20 cellular contexts compared by ENCODE assay signal in genomic region chr14:91125801-91126200, GRCh38. TPM values are rescaled to one million over a fixed set of nuclear protein-coding genes. Genes with fewer than 3 reads are reported as not detected.
DNase-seq lines count a peak whose midpoint lies in the region; ATAC-seq, FAIRE-seq and TF ChIP-seq lines count a peak whose summit lies in the region.
"Had no signal": no experiment of that assay in that cellular context is flagged by ENCODE, and none has a peak within 500 bp of the region (broad histone marks: within the 10 kb centered on the region; RNA-seq: fewer than 3 reads in every experiment).

No MANE protein-coding gene starts in this region.

- H3K4me1 ChIP-seq in A549 = no peaks in the 10 kb centered on the region
- H3K4me1 ChIP-seq in psoas muscle = peaks cover 72% of the 10 kb centered on the region
- H3K4me1 ChIP-seq: ascending aorta had no signal

- WGBS in A549 (ENCODE audit: missing lambda C conversion rate) = 68% methylated on average over 4 of the region's 4 CpGs
- 57 to 70% (median 64%) methylated on average over 4 of the region's 4 CpGs for WGBS in psoas muscle, 3 donors

- H3K27ac ChIP-seq in A549 (no peak overlapping the region), psoas muscle (peak overlapping the region; percentile 90), WERI-Rb-1 (no peak overlapping the region)
- H3K27ac ChIP-seq: ascending aorta had no signal

- no peak for TF ChIP-seq POLR2A in A549 (IDR thresholded peaks at IDR 0.05; ENCODE audit: low read length)

- intact Hi-C loops in psoas muscle (cut with DNase I) = loop anchor here in 1 of 2 donors (5.0 kb wide), 1 partner anchor 42 kb away; no protein-coding TSS in a partner anchor

- H3K36me3 Mint-ChIP-seq in WTC11 = peaks cover 19% of the 10 kb centered on the region

- CTCF ChIA-PET in A549 (lab: Yijun Ruan, JAX) = no interaction called here
- CTCF ChIA-PET in WTC11 (lab: Charles Lee) = interaction anchor here (1.0 to 1.4 kb wide), 2 partner anchors 12 to 223 kb away, joined by 3 read pairs; no protein-coding TSS in a partner anchor

- H3K4me3 ChIP-seq in A549 (no peak overlapping the region), psoas muscle (no peak overlapping the region), WERI-Rb-1 (ENCODE audit: low read depth, low read length) (no peak overlapping the region)
- H3K4me3 ChIP-seq: ascending aorta had no signal

- H3K4me2 ChIP-seq in A549 = no peak overlapping the region

- DNase-seq in A549 (ENCODE audit: low read depth in 1 of 2, low spot score in 1 of 2) (no peak), WTC11 (ENCODE audit: low spot score) (no peak), globus pallidus (ENCODE audit: low spot score) (peak; percentile 21), psoas muscle (no peak), WERI-Rb-1 (no peak), iPS-NIHi11 (ENCODE audit: low spot score) (no peak)
- DNase-seq in activated CD8-positive, alpha-beta memory T cell treated with anti-CD3 and anti-CD28 coated beads, Interleukin-2, amount 50 U/mL, for 48 hours = no peak
- DNase-seq: ACHN; activated CD8-positive, alpha-beta memory T cell treated with anti-CD3 and anti-CD28 coated beads for 24 hours; activated gamma-delta T cell; Calu3; dermis blood vessel endothelial cell; GDM1; hippocampal formation; IMR-90; NCI-H2029 treated with DMSO at 0.1 percent for 48 hours; NCI-H526 had no signal

- H3K4me1 Mint-ChIP-seq in WTC11 = peaks cover 12% of the 10 kb centered on the region

- no peak for FAIRE-seq in A549 (lab: Jason Lieb, UNC)

- POLR2A ChIA-PET in A549 (lab: Yijun Ruan, JAX) = no interaction called here
- POLR2A ChIA-PET in WTC11 (lab: Charles Lee) = no interaction called here

- no peak overlapping the region; the same call in 1 of the 2 replicates for H3K27ac Mint-ChIP-seq in WTC11

- no peak for TF ChIP-seq EP300 in A549 (IDR thresholded peaks at IDR 0.05)

- no peak for TF ChIP-seq RAD21 in A549 (conservative IDR thresholded peaks at IDR 0.05 in 1 of 2, IDR thresholded peaks at IDR 0.05 in 1 of 2)

- TF ChIP-seq CTCF in A549 (IDR thresholded peaks at IDR 0.05) = no peak
- no peak for TF ChIP-seq CTCF in WTC11 (IDR thresholded peaks at IDR 0.05)
- no peak for TF ChIP-seq CTCF in psoas muscle (IDR thresholded peaks at IDR 0.05)
- TF ChIP-seq CTCF in WERI-Rb-1 (IDR thresholded peaks at IDR 0.05; ENCODE audit: low read depth, low read length) = no peak

- H3K9me3 ChIP-seq in A549 (peaks cover 9% of the 10 kb centered on the region; the same call in 2 of the 3 replicates), psoas muscle (no peaks in the 10 kb centered on the region), WERI-Rb-1 (ENCODE audit: severe bottlenecking) (no peaks in the 10 kb centered on the region)
- H3K9me3 ChIP-seq: ascending aorta had no signal

- H3K27me3 Mint-ChIP-seq in WTC11 (ENCODE audit: low read depth) = no peaks in the 10 kb centered on the region

- peaks cover 3 to 23% of the 10 kb centered on the region in 2 donors for H3K36me3 ChIP-seq in psoas muscle (ENCODE audit: insufficient read depth in 1 of 2, low read depth in 1 of 2)
- no peaks in the 10 kb centered on the region for H3K36me3 ChIP-seq in WERI-Rb-1
- H3K36me3 ChIP-seq: ascending aorta had no signal

- ATAC-seq in A549 = no peak
- no peak for ATAC-seq in WTC11
- ATAC-seq in psoas muscle = peak in 1 of 4 donors; percentile 2
- no peak for ATAC-seq in GM21390 (IDR thresholded peaks at IDR 0.05; ENCODE audit: unreplicated experiment)
- ATAC-seq: Panc1 had no signal

- H3K9me3 Mint-ChIP-seq in WTC11 = no peaks in the 10 kb centered on the region

- no peak overlapping the region for H3K4me3 Mint-ChIP-seq in WTC11

- no peaks in the 10 kb centered on the region for H3K27me3 ChIP-seq in psoas muscle (ENCODE audit: insufficient read depth in 3 of 3, low read length in 2 of 3)
- H3K27me3 ChIP-seq in WERI-Rb-1 (ENCODE audit: insufficient read depth, low read depth, severe bottlenecking) = no peaks in the 10 kb centered on the region
- H3K27me3 ChIP-seq: ascending aorta had no signal

TF ChIP-seq in A549, 52 proteins besides CTCF, POLR2A, EP300 and RAD21:
- TF ChIP-seq USF2 (IDR thresholded peaks at IDR 0.05) (peak; percentile 26; the same call in 1 of the 2 replicates), KDM1A (IDR thresholded peaks at IDR 0.05; ENCODE audit: low read depth) (no peak), TFCP2L1 (CRISPR knock-in tag; IDR thresholded peaks at IDR 0.05) (no peak)

TF ChIP-seq in WTC11, 78 proteins besides CTCF, POLR2A, EP300 and RAD21:
- TF ChIP-seq USF1 (CRISPR knock-in tag; IDR thresholded peaks at IDR 0.05) = peak; percentile 20; the same call in 1 of the 2 replicates
- TF ChIP-seq TEAD1 (CRISPR knock-in tag; IDR thresholded peaks at IDR 0.05) = no peak

RNA-seq across cellular contexts. Expression of gene DGLUCY, which starts 11.9 kb away (rescaled TPM):
- 14.4 and 17.9 TPM in 2 replicates for polyA plus RNA-seq in A549 (2011; rRNA removed)
- 13.3 and 15.7 TPM in 2 replicates for polyA plus RNA-seq in A549 (2012; cell fraction: cytosol; rRNA removed)
- 36.5 and 41.5 TPM in 2 replicates for polyA plus RNA-seq in A549 (2012; cell fraction: nucleus; rRNA removed)
- 17.5 to 19.4 TPM (median 18.2 TPM) in 3 replicates for polyA plus RNA-seq in A549 (2017; fragmentation: RNase III; extraction: RNeasy Plus Mini Kit Qiagen cat#74134 plus additional on column Dnase treatment)
- polyA minus RNA-seq in A549 (2011; rRNA and poly(A)+ RNA removed) = 25.3 and 26.0 TPM in 2 replicates
- total RNA-seq in WTC11 (2021) = 35.4 to 38.7 TPM (median 36.9 TPM) in 3 replicates
- 100 to 1,000 TPM in 2 of 4 donors, 10 to 100 TPM in 2; 77.5 to 135 (median 98.7) TPM for total RNA-seq in psoas muscle
- polyA plus RNA-seq in psoas muscle = 10 to 100 TPM; 20.4 to 53.1 (median 43.2) TPM

Comparison
In these comparisons a context has a peak if more than half of its experiments do, and no peak if none do; other contexts are left out.
1. Of the 8 proteins assayed by ChIP-seq in both WTC11 and A549: peak only in WTC11: none; only in A549: USF2; in both: none; in neither: 7.